Comparison of ENCODE assay signal across 14 cellular contexts in the genomic region with DNA sequence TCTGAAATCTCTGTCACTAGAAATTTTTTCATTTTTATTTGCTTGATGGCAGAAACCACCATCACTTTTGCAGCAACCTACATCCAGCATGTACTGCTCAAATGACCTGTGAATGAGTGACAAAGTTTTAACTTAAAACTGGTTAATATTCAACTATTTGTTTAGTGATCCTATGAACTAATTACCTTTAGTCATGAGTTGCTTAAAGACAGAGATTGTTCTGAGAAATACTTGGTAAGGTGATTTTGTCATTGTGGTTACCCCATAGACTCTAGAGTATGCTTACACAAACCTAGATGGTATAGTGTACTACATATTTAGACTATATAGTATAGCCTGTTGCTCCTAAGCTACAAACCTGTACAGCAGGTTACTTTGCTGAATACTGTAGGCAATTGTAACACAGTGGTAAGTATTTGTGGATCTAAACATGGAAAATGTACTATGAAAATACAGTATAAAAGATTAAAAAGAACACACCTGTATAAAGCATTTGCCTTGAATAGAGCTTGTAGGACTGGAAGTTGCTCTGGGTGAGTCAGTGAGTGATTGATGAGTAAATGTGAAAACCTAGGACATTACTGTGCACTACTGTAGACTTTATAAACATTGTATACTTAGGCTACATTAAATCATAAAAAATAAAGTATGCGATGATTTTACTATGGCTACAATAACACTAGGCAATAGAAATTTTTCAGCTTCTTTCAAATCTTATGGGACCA.
DNase-seq lines count a peak whose midpoint lies in the region; ATAC-seq and TF ChIP-seq lines count a peak whose summit lies in the region.
"Had no signal": no experiment of that assay in that cellular context is flagged by ENCODE, and none has a peak within 500 bp of the region (broad histone marks: within the 10 kb centered on the region; RNA-seq: fewer than 3 reads in every experiment).

No MANE protein-coding gene starts in this region.

- H2BK5ac ChIP-seq in mesenchymal stem cell (ENCODE audit: low read depth, low read length, poor library complexity, severe bottlenecking), result no peak overlapping the region

- H4K91ac ChIP-seq in mesenchymal stem cell (ENCODE audit: low read length), result no peak overlapping the region

- no peak overlapping the region for H3K27ac Mint-ChIP-seq in activated T-cell treated with anti-CD3 and anti-CD28 coated beads, Interleukin-2, amount 50 U/mL, for 24 hours
- H3K27ac Mint-ChIP-seq in activated CD4-positive, alpha-beta T cell treated with anti-CD3 and anti-CD28 coated beads, Interleukin-2, amount 10 ng/mL, durations not matched to agents 24 days and 14 days, result no peak overlapping the region
- H3K27ac Mint-ChIP-seq: naive B cell had no signal

- H2AK5ac ChIP-seq in mesenchymal stem cell (ENCODE audit: low read length, severe bottlenecking), result no peak overlapping the region

- H3K36me3 ChIP-seq in mesenchymal stem cell (ENCODE audit: control insufficient read depth in 1 of 2, insufficient read depth in 2 of 2, low read depth in 1 of 2, low read length in 2 of 2), result no peaks in the 10 kb centered on the region
- H3K36me3 ChIP-seq: BLaER1 treated with 17β-estradiol and CSF1 and Interleukin-3, amounts not matched to agents 10 nM and 100 nM had no signal

- no peak overlapping the region for H2BK120ac ChIP-seq in mesenchymal stem cell (ENCODE audit: low read depth, low read length)

- H3K14ac ChIP-seq in mesenchymal stem cell (ENCODE audit: low read length in 2 of 2), result no peak overlapping the region

- intact Hi-C loops in activated CD4-positive, alpha-beta T cell treated with anti-CD3 and anti-CD28 coated beads, Interleukin-2, amount 10 ng/mL, durations not matched to agents 24 days and 14 days (cut with micrococcal nuclease), result no loop called here

- H3K4me3 Mint-ChIP-seq in activated T-cell treated with anti-CD3 and anti-CD28 coated beads, Interleukin-2, amount 50 U/mL, for 24 hours, result no peak overlapping the region
- H3K4me3 Mint-ChIP-seq in activated CD4-positive, alpha-beta T cell treated with anti-CD3 and anti-CD28 coated beads, Interleukin-2, amount 10 ng/mL, durations not matched to agents 24 days and 14 days, result no peak overlapping the region
- H3K4me3 Mint-ChIP-seq: naive B cell had no signal

- H3K4me2 ChIP-seq in mesenchymal stem cell (ENCODE audit: low read length, poor library complexity, severe bottlenecking), result no peak overlapping the region
- H3K4me2 ChIP-seq: BLaER1 treated with 17β-estradiol and CSF1 and Interleukin-3, amounts not matched to agents 10 nM and 100 nM had no signal

- no peaks in the 10 kb centered on the region for H3K4me1 ChIP-seq in mesenchymal stem cell (ENCODE audit: control insufficient read depth, insufficient read depth, low read depth, low read length)
- H3K4me1 ChIP-seq: BLaER1 treated with 17β-estradiol and CSF1 and Interleukin-3, amounts not matched to agents 10 nM and 100 nM had no signal

- H4K8ac ChIP-seq in mesenchymal stem cell (ENCODE audit: low read length), result no peak overlapping the region

- no peaks in the 10 kb centered on the region for H3K27me3 Mint-ChIP-seq in activated T-cell treated with anti-CD3 and anti-CD28 coated beads, Interleukin-2, amount 50 U/mL, for 24 hours
- H3K27me3 Mint-ChIP-seq in activated CD4-positive, alpha-beta T cell treated with anti-CD3 and anti-CD28 coated beads, Interleukin-2, amount 10 ng/mL, durations not matched to agents 24 days and 14 days, result no peaks in the 10 kb centered on the region
- H3K27me3 Mint-ChIP-seq: naive B cell had no signal

- peaks cover 4% of the 10 kb centered on the region for H3K9me3 ChIP-seq in mesenchymal stem cell (ENCODE audit: control insufficient read depth, low read length)

- H3K4ac ChIP-seq in mesenchymal stem cell (ENCODE audit: low read depth in 1 of 2, low read length in 2 of 2), result no peak overlapping the region

- no peaks in the 10 kb centered on the region for H3K4me1 Mint-ChIP-seq in activated T-cell treated with anti-CD3 and anti-CD28 coated beads, Interleukin-2, amount 50 U/mL, for 24 hours (ENCODE audit: low read depth)
- H3K4me1 Mint-ChIP-seq in activated CD4-positive, alpha-beta T cell treated with anti-CD3 and anti-CD28 coated beads, Interleukin-2, amount 10 ng/mL, durations not matched to agents 24 days and 14 days, result no peaks in the 10 kb centered on the region
- H3K4me1 Mint-ChIP-seq: naive B cell had no signal

- H3K27me3 ChIP-seq in mesenchymal stem cell (ENCODE audit: control insufficient read depth in 1 of 2, insufficient read depth in 1 of 2, low read length in 2 of 2), result no peaks in the 10 kb centered on the region
- H3K27me3 ChIP-seq: BLaER1 treated with 17β-estradiol and CSF1 and Interleukin-3, amounts not matched to agents 10 nM and 100 nM had no signal

- no peak overlapping the region for H2AFZ ChIP-seq in mesenchymal stem cell (ENCODE audit: low read depth, low read length)

- no peak overlapping the region for H2BK12ac ChIP-seq in mesenchymal stem cell (ENCODE audit: low read length in 2 of 2)

- H3K18ac ChIP-seq in mesenchymal stem cell (ENCODE audit: low read depth in 1 of 2, low read length in 2 of 2), result no peak overlapping the region

- peak overlapping the region; percentile 66 for H3K27ac ChIP-seq in mesenchymal stem cell (ENCODE audit: low read length, poor library complexity, severe bottlenecking)
- H3K27ac ChIP-seq: BLaER1 treated with 17β-estradiol and CSF1 and Interleukin-3, amounts not matched to agents 10 nM and 100 nM had no signal

- no peaks in the 10 kb centered on the region for H3K79me1 ChIP-seq in mesenchymal stem cell (replicated peaks; ENCODE audit: low read length, poor library complexity, severe bottlenecking)

- H3K36me3 Mint-ChIP-seq in activated T-cell treated with anti-CD3 and anti-CD28 coated beads, Interleukin-2, amount 50 U/mL, for 24 hours (ENCODE audit: low read depth), result no peaks in the 10 kb centered on the region
- no peaks in the 10 kb centered on the region for H3K36me3 Mint-ChIP-seq in activated CD4-positive, alpha-beta T cell treated with anti-CD3 and anti-CD28 coated beads, Interleukin-2, amount 10 ng/mL, durations not matched to agents 24 days and 14 days (ENCODE audit: low read depth)
- H3K36me3 Mint-ChIP-seq: naive B cell had no signal

- no CpG with 5 or more reads among the region's 1 CpG for WGBS in mesenchymal stem cell

- peaks cover 19% of the 10 kb centered on the region for H3K9me3 Mint-ChIP-seq in activated T-cell treated with anti-CD3 and anti-CD28 coated beads, Interleukin-2, amount 50 U/mL, for 24 hours
- peaks cover 3% of the 10 kb centered on the region for H3K9me3 Mint-ChIP-seq in activated CD4-positive, alpha-beta T cell treated with anti-CD3 and anti-CD28 coated beads, Interleukin-2, amount 10 ng/mL, durations not matched to agents 24 days and 14 days

- H3K4me3 ChIP-seq in mesenchymal stem cell (ENCODE audit: insufficient read depth in 1 of 2, low read depth in 1 of 2, low read length in 2 of 2) (no peak overlapping the region), foreskin fibroblast (ENCODE audit: low read depth in 1 of 2, low read length in 2 of 2) (no peak overlapping the region)
- H3K4me3 ChIP-seq: BLaER1 treated with 17β-estradiol and CSF1 and Interleukin-3, amounts not matched to agents 10 nM and 100 nM had no signal

- DNase-seq in mesenchymal stem cell (no peak), foreskin fibroblast (no peak)
- DNase-seq in activated T-cell treated with anti-CD3 and anti-CD28 coated beads, Interleukin-2, amount 50 U/mL, for 24 hours, result no peak
- DNase-seq in activated naive CD4-positive, alpha-beta T cell treated with Interleukin-2 at 50 U/mL for 16 hours, result no peak
- DNase-seq in activated CD4-positive, alpha-beta T cell treated with anti-CD3 and anti-CD28 coated beads, Interleukin-2, amount 10 ng/mL, durations not matched to agents 24 days and 14 days, result no peak
- DNase-seq: activated T-cell treated with anti-CD3 and anti-CD28 coated beads, Interleukin-2, amount 50 U/mL, for 48 hours; left cardiac atrium; naive B cell; NCI-H2107 had no signal

- ATAC-seq in GM19025 (IDR thresholded peaks at IDR 0.05; ENCODE audit: low read depth, unreplicated experiment) (peak; percentile 91), HG02610 (IDR thresholded peaks at IDR 0.05; ENCODE audit: unreplicated experiment) (peak; percentile 73), HG03378 (IDR thresholded peaks at IDR 0.05; ENCODE audit: unreplicated experiment) (peak; percentile 98)
- ATAC-seq: left cardiac atrium, sciatic nerve had no signal

- no peak for TF ChIP-seq CTCF in foreskin fibroblast (IDR thresholded peaks at IDR 0.05; ENCODE audit: low read depth, low read length)

- no peak overlapping the region for H2BK15ac ChIP-seq in mesenchymal stem cell (ENCODE audit: low read depth, poor library complexity, severe bottlenecking)

- no peak overlapping the region for H3K9ac ChIP-seq in mesenchymal stem cell (ENCODE audit: low read length)
- H3K9ac ChIP-seq: BLaER1 treated with 17β-estradiol and CSF1 and Interleukin-3, amounts not matched to agents 10 nM and 100 nM had no signal

- H3K23ac ChIP-seq in mesenchymal stem cell (ENCODE audit: low read length in 2 of 2), result no peak overlapping the region
